ENCODE assay signal across 4 cellular contexts in genomic region chr2:15951936-15952335, GRCh38. TPM values are rescaled to one million over a fixed set of nuclear protein-coding genes. Genes with fewer than 3 reads are reported as not detected.
"Had no signal": no experiment of that assay in that cellular context is flagged by ENCODE, and none has a peak within 500 bp of the region (broad histone marks: within the 10 kb centered on the region; RNA-seq: fewer than 3 reads in every experiment).

No MANE protein-coding gene starts in this region.

RNA-seq across cellular contexts. Expression of gene MYCN, which starts 11.6 kb away (rescaled TPM):
- polyA plus RNA-seq: immature natural killer cell; keratinocyte; mammary epithelial cell; naive thymus-derived CD4-positive, alpha-beta T cell had no signal
